In genomic region chr12:49674318-49674985, GRCh38 we compare ENCODE assay signal across 9 cellular contexts. TPM values are rescaled to one million over a fixed set of nuclear protein-coding genes. Genes with fewer than 3 reads are reported as not detected.
DNase-seq lines count a peak whose midpoint lies in the region; ATAC-seq, FAIRE-seq and TF ChIP-seq lines count a peak whose summit lies in the region.
"Had no signal": no experiment of that assay in that cellular context is flagged by ENCODE, and none has a peak within 500 bp of the region (broad histone marks: within the 10 kb centered on the region; RNA-seq: fewer than 3 reads in every experiment).

No MANE protein-coding gene starts in this region.

- H3K4me1 Mint-ChIP-seq in stimulated activated naive CD8-positive, alpha-beta T cell treated with anti-CD3 and anti-CD28 coated beads, Interleukin-15, Interleukin-2, amounts not matched to agents 100 ng/mL and 50 ng/mL, for 24 hours (ENCODE audit: low read depth): peaks cover 82% of the 10 kb centered on the region

- 59% methylated on average over 4 of the region's 4 CpGs for WGBS in GM12878 (ENCODE audit: insufficient coverage, insufficient replicate concordance, low lambda C conversion rate, missing lambda C conversion rate)
- 54 to 60% methylated on average over 4 of the region's 4 CpGs for WGBS in lower leg skin, 2 donors

- H3K4me1 ChIP-seq in GM12878 (ENCODE audit: control insufficient read depth, insufficient read depth, low read length): peaks cover 56% of the 10 kb centered on the region
- H3K4me1 ChIP-seq: foreskin keratinocyte had no signal

- no peak for DNase-seq in GM12878 (ENCODE audit: low read depth, low spot score)
- peak; percentile 22 for DNase-seq in inferior parietal cortex (ENCODE audit: extremely low spot score)
- no peak for DNase-seq in lower leg skin (ENCODE audit: low spot score in 2 of 2)
- DNase-seq in putamen (ENCODE audit: low spot score): no peak
- DNase-seq in DMS153 treated with DMSO at 0.1 percent for 48 hours (lab: John Stamatoyannopoulos, UW; ENCODE audit: unreplicated experiment): no peak
- DNase-seq: foreskin keratinocyte had no signal

- H4K20me1 ChIP-seq in GM12878 (ENCODE audit: control insufficient read depth, insufficient read depth): no peaks in the 10 kb centered on the region

- SMC1A ChIA-PET in GM12878 (lab: Charles Lee; ENCODE audit: uncharacterized antibody, unreplicated experiment): interaction anchor here (1.1 to 14.9 kb wide), 9 partner anchors 9 to 45 kb away, joined by 3 to 131 read pairs (median 3); partner anchors contain the start of gene FMNL3

- TF ChIP-seq POLR2A in GM12878 (IDR thresholded peaks at IDR 0.05; ENCODE audit: low read depth, low read length) (no peak), lower leg skin (IDR thresholded peaks at IDR 0.05) (no peak)

- no peak overlapping the region for H3K4me3 ChIP-seq in GM12878
- no peak overlapping the region for H3K4me3 ChIP-seq in lower leg skin (ENCODE audit: low read depth, poor library complexity, severe bottlenecking)

- peak overlapping the region; percentile 22 for H3K4me3 Mint-ChIP-seq in stimulated activated naive CD8-positive, alpha-beta T cell treated with anti-CD3 and anti-CD28 coated beads, Interleukin-15, Interleukin-2, amounts not matched to agents 100 ng/mL and 50 ng/mL, for 24 hours

- peak overlapping the region; percentile 90 for H3K27ac Mint-ChIP-seq in stimulated activated naive CD8-positive, alpha-beta T cell treated with anti-CD3 and anti-CD28 coated beads, Interleukin-15, Interleukin-2, amounts not matched to agents 100 ng/mL and 50 ng/mL, for 24 hours

- CTCF ChIA-PET in GM12878 (lab: Yijun Ruan, JAX): interaction anchor here (0.7 to 10.3 kb wide), 11 partner anchors 9 to 38 kb away, joined by 3 to 86 read pairs (median 5); partner anchors contain the start of gene FMNL3

- no peak for TF ChIP-seq RAD21 in GM12878 (IDR thresholded peaks at IDR 0.05; ENCODE audit: insufficient read depth, low read depth, low read length)

- POLR2A ChIA-PET in GM12878 (lab: Charles Lee): interaction anchor here (0.8 to 10.7 kb wide), 6 partner anchors 8 to 30 kb away, joined by 5 to 166 read pairs (median 52); partner anchors contain the start of gene FMNL3

- no peak overlapping the region for H2AFZ ChIP-seq in GM12878 (ENCODE audit: control insufficient read depth, low read depth, low read length)

- H3K27ac ChIP-seq in KOPT-K1 (ENCODE audit: low read depth, low read length, poor library complexity, severe bottlenecking) (peak overlapping the region; percentile 91), GM12878 (ENCODE audit: control insufficient read depth, insufficient read depth) (peak overlapping the region; percentile 92)
- H3K27ac ChIP-seq: foreskin keratinocyte had no signal

- H3K4me2 ChIP-seq in GM12878 (ENCODE audit: control insufficient read depth, insufficient read depth): peak overlapping the region; percentile 30; the same call in 1 of the 2 replicates

- H3K9me3 Mint-ChIP-seq in stimulated activated naive CD8-positive, alpha-beta T cell treated with anti-CD3 and anti-CD28 coated beads, Interleukin-15, Interleukin-2, amounts not matched to agents 100 ng/mL and 50 ng/mL, for 24 hours: no peaks in the 10 kb centered on the region

- BruUV-seq in GM12878 (replicated peaks; lab: Mats Ljungman, UMichigan): no TSS peak

- H3K27me3 Mint-ChIP-seq in stimulated activated naive CD8-positive, alpha-beta T cell treated with anti-CD3 and anti-CD28 coated beads, Interleukin-15, Interleukin-2, amounts not matched to agents 100 ng/mL and 50 ng/mL, for 24 hours: no peaks in the 10 kb centered on the region

- TF ChIP-seq EP300 in GM12878 (IDR thresholded peaks at IDR 0.05; ENCODE audit: borderline replicate concordance in 1 of 2, control insufficient read depth in 1 of 2, low read depth in 2 of 2, low read length in 2 of 2): no peak

- peaks cover 80% of the 10 kb centered on the region for H3K79me2 ChIP-seq in GM12878 (ENCODE audit: control insufficient read depth, insufficient read depth, low read length)

- TF ChIP-seq CTCF in GM12878 (IDR thresholded peaks at IDR 0.05 in 2 of 3, conservative IDR thresholded peaks at IDR 0.05 in 1 of 3; ENCODE audit: control insufficient read depth in 2 of 3, extremely low read depth in 1 of 3, insufficient read depth in 1 of 3, low read depth in 3 of 3, low read length in 3 of 3) (no peak), lower leg skin (IDR thresholded peaks at IDR 0.05) (no peak)

- H3K9me3 ChIP-seq in KOPT-K1 (ENCODE audit: insufficient read depth, low read length, poor library complexity, severe bottlenecking) (no peaks in the 10 kb centered on the region), GM12878 (replicated peaks; ENCODE audit: control insufficient read depth, insufficient read depth, low read length) (no peaks in the 10 kb centered on the region)

- ATAC-seq in GM12878 (peak; percentile 4; the same call in 2 of the 3 replicates), HG03280 (IDR thresholded peaks at IDR 0.05; ENCODE audit: unreplicated experiment) (no peak)
- ATAC-seq: foreskin keratinocyte had no signal

- no peak for FAIRE-seq in GM12878 (lab: Jason Lieb, UNC)

- in situ Hi-C loops in GM12878 (cut with MboI): no loop called here

- no peaks in the 10 kb centered on the region for H3K27me3 ChIP-seq in GM12878 (replicated peaks in 1 of 2; ENCODE audit: control insufficient read depth in 2 of 2, insufficient read depth in 2 of 2, low read length in 1 of 2)
- H3K27me3 ChIP-seq: foreskin keratinocyte had no signal

- RAD21 ChIA-PET in GM12878 (lab: Charles Lee; ENCODE audit: unreplicated experiment): interaction anchor here (0.6 to 8.6 kb wide), 8 partner anchors 9 to 38 kb away, joined by 4 to 167 read pairs (median 10); partner anchors contain the start of gene FMNL3

- peak overlapping the region; percentile 53 for H3K9ac ChIP-seq in GM12878 (ENCODE audit: control insufficient read depth, insufficient read depth, low read length)

- intact Hi-C loops in GM12878 (cut with micrococcal nuclease; ENCODE audit: unreplicated experiment) (no loop called here), lower leg skin (cut with DNase I; ENCODE audit: low total_unique reads) (no loop called here)

- H3K36me3 ChIP-seq in KOPT-K1 (ENCODE audit: insufficient read depth, low read length) (no peaks in the 10 kb centered on the region), GM12878 (ENCODE audit: control insufficient read depth in 2 of 2, insufficient read depth in 2 of 2, low read length in 1 of 2) (peaks cover 4 to 10% of the 10 kb centered on the region in 2 experiments; a peak in 3 of 4 replicates)

- H3K36me3 Mint-ChIP-seq in stimulated activated naive CD8-positive, alpha-beta T cell treated with anti-CD3 and anti-CD28 coated beads, Interleukin-15, Interleukin-2, amounts not matched to agents 100 ng/mL and 50 ng/mL, for 24 hours (ENCODE audit: low read depth): no peaks in the 10 kb centered on the region

TF ChIP-seq in GM12878, 131 proteins besides CTCF, POLR2A, EP300 and RAD21 (continues in another document):
- TF ChIP-seq EED (IDR thresholded peaks at IDR 0.05; ENCODE audit: low read depth): 0 out of 2 replicates have a peak, but pooled peaks have one; percentile 3

RNA-seq across cellular contexts. Expression of gene FMNL3, which starts 32.8 kb away (rescaled TPM):
- total RNA-seq in GM12878 (2013; cell fraction: nucleolus; rRNA removed): 182 and 205 TPM in 2 replicates
- 44.1 and 46.8 TPM in 2 replicates for total RNA-seq in GM12878 (2014; rRNA removed)
- total RNA-seq in GM12878 (2014; rRNA removed; fragmentation: Illumina TruSeq; extraction: Trizol): 29.1 and 29.2 TPM in 2 replicates
- total RNA-seq in GM12878 (2021): 60.5 and 64.9 TPM in 2 replicates
- polyA plus RNA-seq in GM12878 (2011; ENCODE audit: low read depth): 19.3 TPM
- 40.6 and 47.6 TPM in 2 replicates for polyA plus RNA-seq in GM12878 (2011; rRNA removed)
- 40.6 and 44.7 TPM in 2 replicates for polyA plus RNA-seq in GM12878 (2011; cell fraction: cytosol; rRNA removed)
- 131 and 157 TPM in 2 replicates for polyA plus RNA-seq in GM12878 (2011; cell fraction: nucleus; rRNA removed)
- polyA plus RNA-seq in GM12878 (2012): 33.5 and 36.8 TPM in 2 replicates
- 35.3 and 40.6 TPM in 2 replicates for polyA plus RNA-seq in GM12878 (2014; fragmentation: Illumina TruSeq; extraction: Trizol)
- polyA plus RNA-seq in GM12878 (2014; fragmentation: Nextera tagmentation; extraction: Ambion mirVana): 1 to 10 TPM; 3.0 to 5.3 TPM
- 32.6 and 35.0 TPM in 2 replicates for polyA plus RNA-seq in GM12878 (2014; rRNA removed)
- 10 to 100 TPM; 15.1 to 15.7 TPM for polyA plus RNA-seq in GM12878 (2016; fragmentation: Nextera tagmentation; extraction: Ambion mirVana)
- polyA minus RNA-seq in GM12878 (2011; rRNA and poly(A)+ RNA removed): 105 and 132 TPM in 2 replicates
- polyA minus RNA-seq in GM12878 (2011; cell fraction: cytosol; rRNA and poly(A)+ RNA removed): 41.7 and 48.0 TPM in 2 replicates
- 46.2 and 54.0 TPM in 2 replicates for polyA minus RNA-seq in GM12878 (2011; cell fraction: nucleus; rRNA and poly(A)+ RNA removed)
- total RNA-seq in lower leg skin: 10 to 100 TPM in 1 of 4 donors, 1 to 10 TPM in 3; 4.3 to 12.5 (median 6.9) TPM

RNA-seq across cellular contexts. Expression of gene PRPF40B, which starts 51.1 kb away (rescaled TPM):
- 25.0 and 26.2 TPM in 2 replicates for total RNA-seq in GM12878 (2013; cell fraction: nucleolus; rRNA removed)
- total RNA-seq in GM12878 (2014; rRNA removed): 7.2 and 7.7 TPM in 2 replicates
- total RNA-seq in GM12878 (2014; rRNA removed; fragmentation: Illumina TruSeq; extraction: Trizol): 6.9 and 7.1 TPM in 2 replicates
- total RNA-seq in GM12878 (2021): 12.9 and 13.2 TPM in 2 replicates
- polyA plus RNA-seq in GM12878 (2011; ENCODE audit: low read depth): 1.7 TPM
- 3.2 and 6.1 TPM in 2 replicates for polyA plus RNA-seq in GM12878 (2011; rRNA removed)
- polyA plus RNA-seq in GM12878 (2011; cell fraction: cytosol; rRNA removed): 4.1 and 5.3 TPM in 2 replicates
- 39.1 and 43.0 TPM in 2 replicates for polyA plus RNA-seq in GM12878 (2011; cell fraction: nucleus; rRNA removed)
- 5.4 TPM in 2 replicates for polyA plus RNA-seq in GM12878 (2012)
- 3.2 and 6.7 TPM in 2 replicates for polyA plus RNA-seq in GM12878 (2014; fragmentation: Illumina TruSeq; extraction: Trizol)
- 1 to 10 TPM in 1 of 2 experiments, under 1 TPM in 1; 0.31 to 1.2 TPM for polyA plus RNA-seq in GM12878 (2014; fragmentation: Nextera tagmentation; extraction: Ambion mirVana)
- 8.5 and 11.0 TPM in 2 replicates for polyA plus RNA-seq in GM12878 (2014; rRNA removed)
- 10 to 100 TPM; 16.3 to 17.9 TPM for polyA plus RNA-seq in GM12878 (2016; fragmentation: Nextera tagmentation; extraction: Ambion mirVana)
- 6.8 and 10.0 TPM in 2 replicates for polyA minus RNA-seq in GM12878 (2011; rRNA and poly(A)+ RNA removed)
- 2.2 and 3.1 TPM in 2 replicates for polyA minus RNA-seq in GM12878 (2011; cell fraction: cytosol; rRNA and poly(A)+ RNA removed)
- polyA minus RNA-seq in GM12878 (2011; cell fraction: nucleus; rRNA and poly(A)+ RNA removed): 11.1 and 16.5 TPM in 2 replicates
- 10 to 100 TPM; 15.6 to 22.2 (median 17.5) TPM for total RNA-seq in lower leg skin
